Comparison of ENCODE assay signal across 1 cellular context in genomic region chr2:101975171-101975870, GRCh38.
TF ChIP-seq lines count a peak whose summit lies in the region.

No MANE protein-coding gene starts in this region.

TF ChIP-seq in IMR-90, 13 proteins besides CTCF, POLR2A, EP300 and RAD21:
- TF ChIP-seq BHLHE40 (IDR thresholded peaks at IDR 0.05; ENCODE audit: low read depth, low read length) (no peak), MXI1 (IDR thresholded peaks at IDR 0.05; ENCODE audit: borderline replicate concordance, low read depth, low read length) (no peak)
TF ChIP-seq in IMR-90: peak in this region for 0.
